Comparison of ENCODE assay signal across 1 cellular context in the genomic region with DNA sequence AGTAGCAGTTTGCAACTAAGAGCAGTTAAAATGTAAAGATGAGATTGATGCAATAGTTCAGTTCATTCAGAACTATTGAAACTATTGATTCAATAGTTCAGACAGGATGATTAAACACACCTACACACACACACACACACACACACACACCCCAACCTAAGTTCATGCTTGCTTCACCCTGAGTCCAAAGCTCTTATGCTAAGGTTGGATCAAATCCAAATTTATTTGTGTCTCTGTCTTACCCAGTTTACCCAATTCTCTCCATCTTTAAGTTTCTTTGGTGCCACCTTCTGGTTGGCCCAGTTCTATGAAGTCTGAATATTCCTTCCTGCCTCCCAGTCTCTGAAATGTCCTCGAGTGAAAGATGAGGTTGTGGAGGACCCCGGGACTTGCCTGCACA.
TF ChIP-seq lines count a peak whose summit lies in the region.

No MANE protein-coding gene starts in this region.

TF ChIP-seq in K562, 482 proteins besides CTCF, POLR2A, EP300 and RAD21 (continued from another document):
- TF ChIP-seq, protein P1, sequence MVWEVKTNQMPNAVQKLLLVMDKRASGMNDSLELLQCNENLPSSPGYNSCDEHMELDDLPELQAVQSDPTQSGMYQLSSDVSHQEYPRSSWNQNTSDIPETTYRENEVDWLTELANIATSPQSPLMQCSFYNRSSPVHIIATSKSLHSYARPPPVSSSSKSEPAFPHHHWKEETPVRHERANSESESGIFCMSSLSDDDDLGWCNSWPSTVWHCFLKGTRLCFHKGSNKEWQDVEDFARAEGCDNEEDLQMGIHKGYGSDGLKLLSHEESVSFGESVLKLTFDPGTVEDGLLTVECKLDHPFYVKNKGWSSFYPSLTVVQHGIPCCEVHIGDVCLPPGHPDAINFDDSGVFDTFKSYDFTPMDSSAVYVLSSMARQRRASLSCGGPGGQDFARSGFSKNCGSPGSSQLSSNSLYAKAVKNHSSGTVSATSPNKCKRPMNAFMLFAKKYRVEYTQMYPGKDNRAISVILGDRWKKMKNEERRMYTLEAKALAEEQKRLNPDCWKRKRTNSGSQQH (CRISPR knock-in tag; IDR thresholded peaks at IDR 0.05): no peak
- TF ChIP-seq SRSF9 (IDR thresholded peaks at IDR 0.05; ENCODE audit: borderline replicate concordance, low read depth, low read length) (no peak), ZZZ3 (IDR thresholded peaks at IDR 0.05) (no peak), CHD2 (IDR thresholded peaks at IDR 0.05; ENCODE audit: low read depth, low read length) (no peak), ZNF584 (CRISPR knock-in tag; IDR thresholded peaks at IDR 0.05; ENCODE audit: low read depth) (no peak), ZNF79 (CRISPR knock-in tag; IDR thresholded peaks at IDR 0.05; ENCODE audit: low read depth) (no peak), NCOA1 (IDR thresholded peaks at IDR 0.05; ENCODE audit: low read depth) (no peak), ZNF766 (CRISPR knock-in tag; conservative IDR thresholded peaks at IDR 0.05) (no peak)
- TF ChIP-seq, protein P2, sequence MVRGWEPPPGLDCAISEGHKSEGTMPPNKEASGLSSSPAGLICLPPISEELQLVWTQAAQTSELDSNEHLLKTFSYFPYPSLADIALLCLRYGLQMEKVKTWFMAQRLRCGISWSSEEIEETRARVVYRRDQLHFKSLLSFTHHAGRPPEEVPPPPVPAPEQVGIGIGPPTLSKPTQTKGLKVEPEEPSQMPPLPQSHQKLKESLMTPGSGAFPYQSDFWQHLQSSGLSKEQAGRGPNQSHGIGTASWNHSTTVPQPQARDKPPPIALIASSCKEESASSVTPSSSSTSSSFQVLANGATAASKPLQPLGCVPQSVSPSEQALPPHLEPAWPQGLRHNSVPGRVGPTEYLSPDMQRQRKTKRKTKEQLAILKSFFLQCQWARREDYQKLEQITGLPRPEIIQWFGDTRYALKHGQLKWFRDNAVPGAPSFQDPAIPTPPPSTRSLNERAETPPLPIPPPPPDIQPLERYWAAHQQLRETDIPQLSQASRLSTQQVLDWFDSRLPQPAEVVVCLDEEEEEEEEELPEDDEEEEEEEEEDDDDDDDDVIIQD (CRISPR knock-in tag; IDR thresholded peaks at IDR 0.05): no peak
- TF ChIP-seq, protein P3, sequence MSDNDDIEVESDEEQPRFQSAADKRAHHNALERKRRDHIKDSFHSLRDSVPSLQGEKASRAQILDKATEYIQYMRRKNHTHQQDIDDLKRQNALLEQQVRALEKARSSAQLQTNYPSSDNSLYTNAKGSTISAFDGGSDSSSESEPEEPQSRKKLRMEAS (CRISPR knock-in tag; IDR thresholded peaks at IDR 0.05): no peak
- TF ChIP-seq, protein P4, sequence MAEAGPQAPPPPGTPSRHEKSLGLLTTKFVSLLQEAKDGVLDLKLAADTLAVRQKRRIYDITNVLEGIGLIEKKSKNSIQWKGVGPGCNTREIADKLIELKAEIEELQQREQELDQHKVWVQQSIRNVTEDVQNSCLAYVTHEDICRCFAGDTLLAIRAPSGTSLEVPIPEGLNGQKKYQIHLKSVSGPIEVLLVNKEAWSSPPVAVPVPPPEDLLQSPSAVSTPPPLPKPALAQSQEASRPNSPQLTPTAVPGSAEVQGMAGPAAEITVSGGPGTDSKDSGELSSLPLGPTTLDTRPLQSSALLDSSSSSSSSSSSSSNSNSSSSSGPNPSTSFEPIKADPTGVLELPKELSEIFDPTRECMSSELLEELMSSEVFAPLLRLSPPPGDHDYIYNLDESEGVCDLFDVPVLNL (CRISPR knock-in tag; IDR thresholded peaks at IDR 0.05; ENCODE audit: low read depth): no peak
